1 cellular context compared by ENCODE assay signal in the genomic region with DNA sequence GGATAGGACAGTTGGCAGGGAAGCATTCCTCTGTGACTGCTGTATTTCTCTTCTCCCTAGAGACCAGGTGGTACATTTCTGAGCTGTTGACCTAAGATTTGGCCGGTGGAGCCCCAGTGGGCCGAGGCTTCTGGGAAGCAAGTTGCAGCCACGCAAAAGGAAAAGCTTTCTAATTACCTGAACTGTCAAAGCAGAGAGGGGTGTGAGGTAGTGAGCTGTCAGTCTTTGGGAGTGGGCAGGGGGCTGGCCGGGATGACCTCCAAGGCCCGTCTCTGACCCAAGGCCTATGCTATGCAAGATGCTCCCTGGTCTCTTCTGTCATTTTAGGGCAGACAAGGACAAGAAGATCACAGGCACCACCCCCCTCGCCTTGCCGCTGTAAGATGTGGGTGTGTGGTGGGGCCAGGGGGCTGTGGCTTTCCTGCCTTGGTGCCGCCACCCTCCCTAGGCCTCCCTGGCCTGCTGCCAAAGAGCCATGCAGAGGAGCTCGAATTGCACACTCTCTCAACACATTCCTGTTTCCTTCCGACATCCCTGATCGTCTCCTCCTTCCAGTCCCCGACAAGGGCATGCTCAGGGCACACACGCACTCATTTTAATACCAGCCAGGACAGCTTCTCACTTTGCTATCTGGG.
TF ChIP-seq lines count a peak whose summit lies in the region.

No MANE protein-coding gene starts in this region.

TF ChIP-seq in GM12878, 131 proteins besides CTCF, POLR2A, EP300 and RAD21:
- TF ChIP-seq NR2F1 (conservative IDR thresholded peaks at IDR 0.05) (0 out of 2 replicates have a peak, but pooled peaks have one; percentile 34), BCL11A (IDR thresholded peaks at IDR 0.05; ENCODE audit: low read depth, low read length) (no peak), RELA (IDR thresholded peaks at IDR 0.05; ENCODE audit: borderline replicate concordance, partially characterized antibody) (no peak), SMAD5 (IDR thresholded peaks at IDR 0.05; ENCODE audit: low read depth) (no peak), NR2C1 (IDR thresholded peaks at IDR 0.05) (0 out of 2 replicates have a peak, but pooled peaks have one; percentile 20)
- TF ChIP-seq, protein P1, sequence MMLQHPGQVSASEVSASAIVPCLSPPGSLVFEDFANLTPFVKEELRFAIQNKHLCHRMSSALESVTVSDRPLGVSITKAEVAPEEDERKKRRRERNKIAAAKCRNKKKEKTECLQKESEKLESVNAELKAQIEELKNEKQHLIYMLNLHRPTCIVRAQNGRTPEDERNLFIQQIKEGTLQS (IDR thresholded peaks at IDR 0.05; ENCODE audit: borderline replicate concordance, extremely low read depth, low read depth, low read length), result no peak
- TF ChIP-seq, protein P2, sequence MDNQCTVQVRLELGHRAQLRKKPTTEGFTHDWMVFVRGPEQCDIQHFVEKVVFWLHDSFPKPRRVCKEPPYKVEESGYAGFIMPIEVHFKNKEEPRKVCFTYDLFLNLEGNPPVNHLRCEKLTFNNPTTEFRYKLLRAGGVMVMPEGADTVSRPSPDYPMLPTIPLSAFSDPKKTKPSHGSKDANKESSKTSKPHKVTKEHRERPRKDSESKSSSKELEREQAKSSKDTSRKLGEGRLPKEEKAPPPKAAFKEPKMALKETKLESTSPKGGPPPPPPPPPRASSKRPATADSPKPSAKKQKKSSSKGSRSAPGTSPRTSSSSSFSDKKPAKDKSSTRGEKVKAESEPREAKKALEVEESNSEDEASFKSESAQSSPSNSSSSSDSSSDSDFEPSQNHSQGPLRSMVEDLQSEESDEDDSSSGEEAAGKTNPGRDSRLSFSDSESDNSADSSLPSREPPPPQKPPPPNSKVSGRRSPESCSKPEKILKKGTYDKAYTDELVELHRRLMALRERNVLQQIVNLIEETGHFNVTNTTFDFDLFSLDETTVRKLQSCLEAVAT (IDR thresholded peaks at IDR 0.05), result no peak
- TF ChIP-seq, protein P3, sequence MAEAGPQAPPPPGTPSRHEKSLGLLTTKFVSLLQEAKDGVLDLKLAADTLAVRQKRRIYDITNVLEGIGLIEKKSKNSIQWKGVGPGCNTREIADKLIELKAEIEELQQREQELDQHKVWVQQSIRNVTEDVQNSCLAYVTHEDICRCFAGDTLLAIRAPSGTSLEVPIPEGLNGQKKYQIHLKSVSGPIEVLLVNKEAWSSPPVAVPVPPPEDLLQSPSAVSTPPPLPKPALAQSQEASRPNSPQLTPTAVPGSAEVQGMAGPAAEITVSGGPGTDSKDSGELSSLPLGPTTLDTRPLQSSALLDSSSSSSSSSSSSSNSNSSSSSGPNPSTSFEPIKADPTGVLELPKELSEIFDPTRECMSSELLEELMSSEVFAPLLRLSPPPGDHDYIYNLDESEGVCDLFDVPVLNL (IDR thresholded peaks at IDR 0.05; ENCODE audit: low read depth, low read length), result no peak
